26 cellular contexts compared by ENCODE assay signal in the genomic region with DNA sequence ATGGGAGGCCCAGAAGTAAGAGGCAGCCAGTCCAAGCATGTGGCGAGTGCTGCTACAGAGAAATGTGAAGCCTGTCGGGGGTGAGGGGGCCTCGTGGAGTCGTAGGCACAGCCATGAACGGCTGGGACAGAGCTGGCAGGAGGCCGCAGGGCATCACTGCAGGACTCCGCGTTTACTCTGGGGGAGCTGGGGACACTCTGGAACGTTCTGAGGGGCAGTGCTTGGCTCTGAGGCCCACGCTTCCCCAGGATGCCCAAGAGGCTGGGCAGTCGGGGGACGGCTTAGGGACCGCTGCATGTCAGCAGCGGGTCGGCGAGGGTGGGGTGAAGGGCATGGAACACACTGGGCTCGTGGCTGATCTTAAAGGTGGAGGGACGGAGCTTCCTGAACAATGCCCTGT. TPM values are rescaled to one million over a fixed set of nuclear protein-coding genes. Genes with fewer than 3 reads are reported as not detected.
DNase-seq lines count a peak whose midpoint lies in the region; ATAC-seq, FAIRE-seq and TF ChIP-seq lines count a peak whose summit lies in the region.
"Had no signal": no experiment of that assay in that cellular context is flagged by ENCODE, and none has a peak within 500 bp of the region (broad histone marks: within the 10 kb centered on the region; RNA-seq: fewer than 3 reads in every experiment).

No MANE protein-coding gene starts in this region.

- H3K9ac ChIP-seq in kidney (ENCODE audit: low read length in 2 of 2): no peak overlapping the region

- no peak for DNase-seq in stimulated activated naive CD8-positive, alpha-beta T cell treated with anti-CD3 and anti-CD28 coated beads, Interleukin-15, amount 100 ng/mL, for 72 hours
- DNase-seq in stimulated activated naive CD8-positive, alpha-beta T cell treated with anti-CD3 and anti-CD28 coated beads, Interleukin-15, Interleukin-2, amounts not matched to agents 100 U/mL and 50 U/mL, for 24 hours: no peak
- DNase-seq in memory B cell (ENCODE audit: low spot score in 2 of 2) (no peak), left lobe of liver (ENCODE audit: low spot score) (no peak), kidney (no peak)
- DNase-seq in activated effector memory CD4-positive, alpha-beta T cell treated with Interleukin-2 at 50 U/mL for 16 hours: no peak
- DNase-seq: CD8-positive, alpha-beta memory T cell; DMS 273 treated with DMSO at 0.1 percent for 48 hours; DMS79; GF-D8; H9; KBM-7; MG63; NCI-H1105 treated with DMSO at 0.1 percent for 48 hours; NCI-H146; NCI-H2029; NCI-H446 treated with DMSO at 0.1 percent for 48 hours; NCI-H526; PC-9; SHP77 had no signal

- no peak overlapping the region for H3K4me3 ChIP-seq in kidney (ENCODE audit: low read length in 2 of 2)
- H3K4me3 ChIP-seq: GM23338, MG63, PC-9 had no signal

- peaks cover 2 to 5% of the 10 kb centered on the region in 2 donors for H3K9me3 Mint-ChIP-seq in stimulated activated naive CD8-positive, alpha-beta T cell treated with anti-CD3 and anti-CD28 coated beads, Interleukin-15, amount 100 ng/mL, for 72 hours
- H3K9me3 Mint-ChIP-seq in activated T-helper 17 cell treated with anti-CD3 and anti-CD28 coated beads, Interleukin-2, amount 50 U/mL, for 72 hours: peaks cover 1% of the 10 kb centered on the region
- H3K9me3 Mint-ChIP-seq in memory B cell: no peaks in the 10 kb centered on the region

- no peak overlapping the region for H3K4me3 Mint-ChIP-seq in stimulated activated naive CD8-positive, alpha-beta T cell treated with anti-CD3 and anti-CD28 coated beads, Interleukin-15, amount 100 ng/mL, for 72 hours
- no peak overlapping the region for H3K4me3 Mint-ChIP-seq in activated T-helper 17 cell treated with anti-CD3 and anti-CD28 coated beads, Interleukin-2, amount 50 U/mL, for 72 hours
- H3K4me3 Mint-ChIP-seq in memory B cell: no peak overlapping the region
- H3K4me3 Mint-ChIP-seq: CD8-positive, alpha-beta memory T cell; GM23338 had no signal

- FAIRE-seq in kidney (lab: Jason Lieb, UNC): no peak
- FAIRE-seq: GM12892, GM18507 had no signal

- peaks cover 46% of the 10 kb centered on the region for H3K4me1 Mint-ChIP-seq in stimulated activated naive CD8-positive, alpha-beta T cell treated with anti-CD3 and anti-CD28 coated beads, Interleukin-15, amount 100 ng/mL, for 72 hours
- peaks cover 29% of the 10 kb centered on the region for H3K4me1 Mint-ChIP-seq in activated T-helper 17 cell treated with anti-CD3 and anti-CD28 coated beads, Interleukin-2, amount 50 U/mL, for 72 hours
- peaks cover 25% of the 10 kb centered on the region for H3K4me1 Mint-ChIP-seq in memory B cell

- H3K36me3 Mint-ChIP-seq in activated T-helper 17 cell treated with anti-CD3 and anti-CD28 coated beads, Interleukin-2, amount 50 U/mL, for 72 hours (ENCODE audit: low read depth): peaks cover 76% of the 10 kb centered on the region
- peaks cover 34% of the 10 kb centered on the region for H3K36me3 Mint-ChIP-seq in memory B cell

- peaks cover 27 to 38% of the 10 kb centered on the region in 2 donors for H3K36me3 ChIP-seq in kidney (ENCODE audit: control insufficient read depth in 1 of 2, insufficient read depth in 2 of 2, low read length in 2 of 2)

- no peak for ATAC-seq in stimulated activated naive CD8-positive, alpha-beta T cell treated with anti-CD3 and anti-CD28 coated beads, Interleukin-15, amount 100 ng/mL, for 72 hours
- ATAC-seq in stimulated activated naive CD8-positive, alpha-beta T cell treated with anti-CD3 and anti-CD28 coated beads, Interleukin-15, Interleukin-2, amounts not matched to agents 100 U/mL and 50 U/mL, for 24 hours: no peak
- ATAC-seq in activated T-helper 17 cell treated with anti-CD3 and anti-CD28 coated beads, Interleukin-2, amount 50 U/mL, for 72 hours (replicated peaks): no peak
- ATAC-seq in memory B cell (ENCODE audit: low read depth) (no peak), GM18907 (IDR thresholded peaks at IDR 0.05; ENCODE audit: unreplicated experiment) (no peak), left lobe of liver (no peak)
- ATAC-seq: GM23338 had no signal

- peak overlapping the region; percentile 63 to 65 for H3K27ac Mint-ChIP-seq in stimulated activated naive CD8-positive, alpha-beta T cell treated with anti-CD3 and anti-CD28 coated beads, Interleukin-15, amount 100 ng/mL, for 72 hours
- H3K27ac Mint-ChIP-seq in activated T-helper 17 cell treated with anti-CD3 and anti-CD28 coated beads, Interleukin-2, amount 50 U/mL, for 72 hours: peak overlapping the region; percentile 40
- H3K27ac Mint-ChIP-seq in memory B cell: peak overlapping the region; percentile 81
- H3K27ac Mint-ChIP-seq: GM23338 had no signal

- no peak overlapping the region for H3K27ac ChIP-seq in kidney (ENCODE audit: low read depth in 2 of 2, low read length in 2 of 2)
- H3K27ac ChIP-seq: C4-2B, PC-9 had no signal

- intact Hi-C loops in kidney (cut with DNase I): no loop called here

- H3K4me1 ChIP-seq in kidney (ENCODE audit: control insufficient read depth in 1 of 2, insufficient read depth in 1 of 2, low read depth in 1 of 2, low read length in 2 of 2): no peaks in the 10 kb centered on the region

- TF ChIP-seq CTCF in kidney (IDR thresholded peaks at IDR 0.05; ENCODE audit: borderline replicate concordance, extremely low read depth, insufficient read depth): no peak

- no peaks in the 10 kb centered on the region for H3K27me3 Mint-ChIP-seq in stimulated activated naive CD8-positive, alpha-beta T cell treated with anti-CD3 and anti-CD28 coated beads, Interleukin-15, amount 100 ng/mL, for 72 hours
- H3K27me3 Mint-ChIP-seq in activated T-helper 17 cell treated with anti-CD3 and anti-CD28 coated beads, Interleukin-2, amount 50 U/mL, for 72 hours: no peaks in the 10 kb centered on the region
- no peaks in the 10 kb centered on the region for H3K27me3 Mint-ChIP-seq in memory B cell
- H3K27me3 Mint-ChIP-seq: CD8-positive, alpha-beta memory T cell had no signal

- H3K9me3 ChIP-seq in kidney (ENCODE audit: control insufficient read depth in 1 of 2, low read length in 2 of 2): peaks cover 0 to 2% of the 10 kb centered on the region in 2 donors
- H3K9me3 ChIP-seq: MG63 had no signal

RNA-seq across cellular contexts. Expression of a gene that starts 6.6 kb away (rescaled TPM):
- 10 to 100 TPM; 35.4 to 36.6 TPM for total RNA-seq in activated T-helper 17 cell treated with anti-CD3 and anti-CD28 coated beads, Interleukin-2, amount 50 U/mL, for 72 hours
- total RNA-seq in left lobe of liver (7.3 TPM), kidney (24.0 TPM)
- 29.7 TPM for polyA plus RNA-seq in kidney (ENCODE audit: insufficient read depth, low read depth, low replicate concordance)
